In genomic region chr1:43802356-43802755, GRCh38 we compare ENCODE assay signal across 26 cellular contexts.
"Had no signal": no experiment of that assay in that cellular context is flagged by ENCODE, and none has a peak within 500 bp of the region (broad histone marks: within the 10 kb centered on the region; RNA-seq: fewer than 3 reads in every experiment).

No MANE protein-coding gene starts in this region.

- H3K4me3 ChIP-seq: dorsolateral prefrontal cortex, gastroesophageal sphincter, heart left ventricle, hepatocyte, lung, prostate gland, right atrium auricular region, smooth muscle cell, suprapubic skin, transverse colon, upper lobe of right lung, uterus had no signal

- H2AFZ ChIP-seq: hepatocyte had no signal

- H3K27ac ChIP-seq: dorsolateral prefrontal cortex, gastroesophageal sphincter, heart left ventricle, hepatocyte, prostate gland, right atrium auricular region, suprapubic skin, upper lobe of right lung, uterus had no signal

- FAIRE-seq: colon, islet of Langerhans had no signal

- DNase-seq: dorsolateral prefrontal cortex; effector CD4-positive, alpha-beta T cell; foreskin fibroblast; heart left ventricle; mesenchymal stem cell; naive thymus-derived CD4-positive, alpha-beta T cell; nephron progenitor cell; nucleus accumbens; stimulated activated CD4-positive, alpha-beta T cell treated with anti-CD3 and anti-CD28 coated beads, Interleukin-12 subunit alpha, Interleukin-12 subunit beta, amount 100 ng/mL, for 4 hours; stimulated activated CD4-positive, alpha-beta T cell treated with anti-CD3 and anti-CD28 coated beads, Interleukin-1b, Interleukin-23, amount 100 ng/mL, for 48 hours; stimulated activated CD4-positive, alpha-beta T cell treated with anti-CD3 and anti-CD28 coated beads, Interleukin-4, amount 100 ng/mL, for 1 hour; stimulated activated CD8-positive, alpha-beta memory T cell treated with anti-CD3 and anti-CD28 coated beads, Interleukin-4, amount 100 ng/mL, for 48 hours; stimulated activated naive CD4-positive, alpha-beta T cell; stimulated activated naive CD8-positive, alpha-beta T cell treated with anti-CD3 and anti-CD28 coated beads, Interleukin-15, amount 100 ng/mL, for 72 hours; transverse colon; upper lobe of right lung; uterus had no signal

- H3K4me2 ChIP-seq: hepatocyte, smooth muscle cell had no signal

- H3K79me2 ChIP-seq: hepatocyte had no signal

- H3K27me3 ChIP-seq: dorsolateral prefrontal cortex, gastroesophageal sphincter, heart left ventricle, hepatocyte, right atrium auricular region, suprapubic skin, transverse colon, upper lobe of right lung, uterus had no signal

- H3K9me3 ChIP-seq: gastroesophageal sphincter, heart left ventricle, prostate gland, right atrium auricular region, suprapubic skin, transverse colon, upper lobe of right lung, uterus had no signal

- H3K36me3 ChIP-seq: prostate gland, right atrium auricular region, suprapubic skin, transverse colon, upper lobe of right lung, uterus had no signal

- H3K4me1 ChIP-seq: prostate gland, right atrium auricular region, suprapubic skin, upper lobe of right lung, uterus had no signal
